In genomic region chr7:1346533-1346805, GRCh38 we compare ENCODE assay signal across 21 cellular contexts.
DNase-seq lines count a peak whose midpoint lies in the region; ATAC-seq, FAIRE-seq and TF ChIP-seq lines count a peak whose summit lies in the region.
"Had no signal": no experiment of that assay in that cellular context is flagged by ENCODE, and none has a peak within 500 bp of the region (broad histone marks: within the 10 kb centered on the region; RNA-seq: fewer than 3 reads in every experiment).

No MANE protein-coding gene starts in this region.

- no peak overlapping the region for H3K18ac ChIP-seq in H1 (ENCODE audit: extremely low read depth, low read length)
- peak overlapping the region; percentile 71 for H3K18ac ChIP-seq in neuronal stem cell (ENCODE audit: low read length)

- ATAC-seq in Right ventricle myocardium superior (ENCODE audit: poor library complexity) (no peak), Right ventricle myocardium inferior (no peak), HG02588 (IDR thresholded peaks at IDR 0.05; ENCODE audit: unreplicated experiment) (no peak), HG03354 (IDR thresholded peaks at IDR 0.05; ENCODE audit: poor library complexity, severe bottlenecking, unreplicated experiment) (no peak)
- ATAC-seq: CD8-positive, alpha-beta T cell; GM12878; HCT116 had no signal

- no peak overlapping the region for H2AFZ ChIP-seq in H1 (ENCODE audit: low read length)
- no peak overlapping the region for H2AFZ ChIP-seq in neuronal stem cell (ENCODE audit: low read length)
- H2AFZ ChIP-seq: GM23248 had no signal

- no peak for FAIRE-seq in H1 (lab: Jason Lieb, UNC)
- FAIRE-seq: A204.1, G401.6, GM12878, GM19239 had no signal

- H3K79me2 ChIP-seq in H1 (ENCODE audit: control insufficient read depth in 1 of 2, insufficient read depth in 2 of 2, low read length in 2 of 2), result no peaks in the 10 kb centered on the region

- H4K8ac ChIP-seq in H1 (ENCODE audit: extremely low read depth, insufficient read depth, low read length) (peak overlapping the region; percentile 51; the same call in 1 of the 2 replicates), neuronal stem cell (ENCODE audit: low read depth, low read length) (no peak overlapping the region)

- no peak overlapping the region for H3K27ac ChIP-seq in H1 (ENCODE audit: low read depth, low read length)
- H3K27ac ChIP-seq in neuronal stem cell (replicated peaks; ENCODE audit: low read length), result no peak overlapping the region
- H3K27ac ChIP-seq: 22Rv1, BLaER1, C4-2B, GM23248 had no signal

- no peak overlapping the region for H2BK15ac ChIP-seq in H1 (ENCODE audit: low read length)
- peak overlapping the region; percentile 74 for H2BK15ac ChIP-seq in neuronal stem cell (ENCODE audit: low read length)

- POLR2A ChIA-PET in H1 (lab: Charles Lee; ENCODE audit: partially characterized antibody), result no interaction called here

- H4K20me1 ChIP-seq in H1 (replicated peaks in 1 of 2; ENCODE audit: control insufficient read depth in 1 of 2, insufficient read depth in 2 of 2, low read length in 2 of 2), result no peaks in the 10 kb centered on the region
- H4K20me1 ChIP-seq: BLaER1 had no signal

- no peak for TF ChIP-seq CTCF in H1 (IDR thresholded peaks at IDR 0.05; ENCODE audit: control extremely low read depth in 1 of 3, insufficient read depth in 1 of 3, low read depth in 1 of 3, low read length in 3 of 3)

- H4K5ac ChIP-seq in H1 (ENCODE audit: insufficient read length, low read depth, low read length), result no peak overlapping the region

- H3K14ac ChIP-seq in H1 (ENCODE audit: insufficient read length) (no peak overlapping the region), neuronal stem cell (ENCODE audit: low read length) (no peak overlapping the region)

- no peak overlapping the region for H2BK12ac ChIP-seq in H1 (ENCODE audit: low read depth, low read length)
- no peak overlapping the region for H2BK12ac ChIP-seq in neuronal stem cell (ENCODE audit: low read length)

- CTCF ChIA-PET in H1 (lab: Charles Lee; ENCODE audit: partially characterized antibody), result no interaction called here

- H3K4me2 ChIP-seq in H1 (ENCODE audit: insufficient read depth in 1 of 2, low read depth in 2 of 2, low read length in 2 of 2), result no peak overlapping the region
- no peak overlapping the region for H3K4me2 ChIP-seq in neuronal stem cell (ENCODE audit: insufficient read depth, low read length, poor library complexity, severe bottlenecking)
- H3K4me2 ChIP-seq: BLaER1 had no signal

- H3K23ac ChIP-seq in H1 (ENCODE audit: insufficient read length), result no peak overlapping the region
- no peak overlapping the region for H3K23ac ChIP-seq in neuronal stem cell (ENCODE audit: low read depth, low read length, poor library complexity)

- intact Hi-C loops in Right ventricle myocardium superior (cut with DNase I), result no loop called here
- intact Hi-C loops in Right ventricle myocardium inferior (cut with DNase I), result no loop called here

- no peak overlapping the region for H4K91ac ChIP-seq in H1 (replicated peaks; ENCODE audit: insufficient read length, low read length)
- no peak overlapping the region for H4K91ac ChIP-seq in neuronal stem cell (ENCODE audit: low read depth, low read length, poor library complexity)

- no peak for TF ChIP-seq POLR2A in H1 (IDR thresholded peaks at IDR 0.05; ENCODE audit: control extremely low read depth in 1 of 2, low read depth in 2 of 2, low read length in 2 of 2)

- H3K4ac ChIP-seq in H1 (replicated peaks; ENCODE audit: insufficient read length, low read depth, low read length) (no peak overlapping the region), neuronal stem cell (ENCODE audit: low read length) (no peak overlapping the region)

- no peak overlapping the region for H2BK20ac ChIP-seq in H1 (ENCODE audit: low read length)

- H3K36me3 ChIP-seq in H1 (ENCODE audit: control insufficient read depth in 2 of 4, insufficient read depth in 4 of 4, low read length in 3 of 4), result no peaks in the 10 kb centered on the region
- H3K36me3 ChIP-seq in neuronal stem cell (replicated peaks in 1 of 2; ENCODE audit: control insufficient read depth in 2 of 2, insufficient read depth in 2 of 2, low read length in 2 of 2), result no peaks in the 10 kb centered on the region
- H3K36me3 ChIP-seq: BLaER1 had no signal

- H2BK5ac ChIP-seq in H1 (ENCODE audit: low read depth, low read length) (no peak overlapping the region), neuronal stem cell (ENCODE audit: low read length) (no peak overlapping the region)

- H3K27me3 ChIP-seq in H1 (replicated peaks in 1 of 4; ENCODE audit: control insufficient read depth in 3 of 4, extremely low read depth in 1 of 4, insufficient read depth in 3 of 4, low read length in 3 of 4) (no peaks in the 10 kb centered on the region), neuronal stem cell (ENCODE audit: control insufficient read depth in 3 of 3, insufficient read depth in 3 of 3, low read depth in 1 of 3, low read length in 3 of 3) (peaks cover 0 to 30% (median 0%) of the 10 kb centered on the region in 3 experiments)
- H3K27me3 ChIP-seq: BLaER1 had no signal

- no peaks in the 10 kb centered on the region for H3K79me1 ChIP-seq in H1 (ENCODE audit: low read depth, low read length)
- peaks cover 2% of the 10 kb centered on the region for H3K79me1 ChIP-seq in neuronal stem cell (ENCODE audit: low read depth, low read length)

- H2AK5ac ChIP-seq in H1 (ENCODE audit: low read depth, low read length) (no peak overlapping the region), neuronal stem cell (ENCODE audit: low read depth, low read length) (peak overlapping the region; percentile 88)

- 89% methylated on average over 7 of the region's 7 CpGs; no CpG with 5 or more reads in 1 of the 2 experiments for WGBS in H1 (ENCODE audit: extremely low coverage in 1 of 2, insufficient coverage in 1 of 2, insufficient read length in 1 of 2, insufficient replicate concordance in 2 of 2, low coverage in 1 of 2, low lambda C conversion rate in 2 of 2, missing lambda C conversion rate in 1 of 2), 2 experiments
- no CpG with 5 or more reads among the region's 7 CpGs for WGBS in neuronal stem cell (ENCODE audit: extremely low coverage in 2 of 2, insufficient read length in 2 of 2, insufficient replicate concordance in 1 of 2), 2 donors

- DNase-seq in Right ventricle myocardium superior, result peak; percentile 29
- DNase-seq in Right ventricle myocardium inferior (ENCODE audit: missing footprints), result no peak
- no peak for DNase-seq in H1 (ENCODE audit: low read depth in 1 of 2, low spot score in 2 of 2)
- DNase-seq in neuronal stem cell (ENCODE audit: low spot score), result no peak
- DNase-seq: Caco-2; CD4-positive, CD25-positive, alpha-beta regulatory T cell; CD8-positive, alpha-beta T cell; DMS153; DND-41; GM23248; H9 had no signal

- H2BK120ac ChIP-seq in H1 (replicated peaks; ENCODE audit: low read depth, low read length), result no peak overlapping the region
- no peak overlapping the region for H2BK120ac ChIP-seq in neuronal stem cell (ENCODE audit: low read depth, low read length)

- H3K4me1 ChIP-seq in H1 (replicated peaks in 1 of 4; ENCODE audit: control insufficient read depth in 3 of 4, insufficient read depth in 4 of 4, low read length in 3 of 4), result no peaks in the 10 kb centered on the region
- peaks cover 0 to 2% of the 10 kb centered on the region in 2 donors for H3K4me1 ChIP-seq in neuronal stem cell (ENCODE audit: control insufficient read depth in 2 of 2, insufficient read depth in 1 of 2, low read depth in 1 of 2, low read length in 2 of 2)
- H3K4me1 ChIP-seq: Caco-2 had no signal

- H3K9ac ChIP-seq in H1 (replicated peaks in 1 of 4; ENCODE audit: extremely low read depth in 1 of 4, low read depth in 3 of 4, low read length in 3 of 4), result no peak overlapping the region
- no peak overlapping the region for H3K9ac ChIP-seq in neuronal stem cell (ENCODE audit: low read depth, low read length, poor library complexity)
- H3K9ac ChIP-seq: BLaER1, GM23248 had no signal

- TF ChIP-seq RAD21 in H1 (IDR thresholded peaks at IDR 0.05 in 1 of 2, conservative IDR thresholded peaks at IDR 0.05 in 1 of 2; ENCODE audit: low read depth in 2 of 2, low read length in 2 of 2), result no peak

- H3K9me3 ChIP-seq in H1 (ENCODE audit: insufficient read depth in 2 of 2, low read depth in 1 of 2, low read length in 1 of 2) (no peaks in the 10 kb centered on the region), neuronal stem cell (replicated peaks in 1 of 2; ENCODE audit: control insufficient read depth in 2 of 2, insufficient read depth in 1 of 2, low read depth in 1 of 2, low read length in 2 of 2) (no peaks in the 10 kb centered on the region)
- H3K9me3 ChIP-seq: BLaER1, Caco-2 had no signal

- H3K4me3 ChIP-seq in H1 (ENCODE audit: extremely low read depth in 1 of 4, insufficient read depth in 2 of 4, low read depth in 3 of 4, low read length in 4 of 4) (no peak overlapping the region), neuronal stem cell (ENCODE audit: low read length in 2 of 2) (no peak overlapping the region)
- H3K4me3 ChIP-seq: BLaER1, GM12878, GM23248 had no signal

- no peak for TF ChIP-seq EP300 in H1 (IDR thresholded peaks at IDR 0.05; ENCODE audit: borderline replicate concordance in 1 of 2, low read depth in 2 of 2, low read length in 2 of 2)

- H3K56ac ChIP-seq in H1 (replicated peaks; ENCODE audit: insufficient read length, low read depth, low read length), result no peak overlapping the region

- no peaks in the 10 kb centered on the region for H3K23me2 ChIP-seq in H1 (ENCODE audit: low read depth, low read length)

TF ChIP-seq in H1, 55 proteins besides CTCF, POLR2A, EP300 and RAD21:
- TF ChIP-seq SIN3A (conservative IDR thresholded peaks at IDR 0.05 in 1 of 2, IDR thresholded peaks at IDR 0.05 in 1 of 2; ENCODE audit: low read depth in 1 of 2, low read length in 2 of 2) (no peak), YY1 (IDR thresholded peaks at IDR 0.05; ENCODE audit: low read depth, low read length) (no peak), SAP30 (IDR thresholded peaks at IDR 0.05; ENCODE audit: insufficient read depth, insufficient replicate concordance, low read length) (no peak), RNF2 (IDR thresholded peaks at IDR 0.05; ENCODE audit: borderline replicate concordance, low read depth, low read length, missing control alignments, poor library complexity, severe bottlenecking) (no peak), CEBPB (IDR thresholded peaks at IDR 0.05; ENCODE audit: low read depth, low read length) (no peak), GTF2F1 (IDR thresholded peaks at IDR 0.05; ENCODE audit: borderline replicate concordance, low read depth, low read length) (no peak), SIRT6 (IDR thresholded peaks at IDR 0.05; ENCODE audit: low read length) (no peak), HDAC6 (IDR thresholded peaks at IDR 0.05; ENCODE audit: low read depth, low read length) (no peak), CBX5 (IDR thresholded peaks at IDR 0.05; ENCODE audit: low read depth, low read length) (no peak)
